23 cellular contexts compared by ENCODE assay signal in genomic region chr13:46348976-46349375, GRCh38. TPM values are rescaled to one million over a fixed set of nuclear protein-coding genes. Genes with fewer than 3 reads are reported as not detected.
DNase-seq lines count a peak whose midpoint lies in the region; ATAC-seq and TF ChIP-seq lines count a peak whose summit lies in the region.
"Had no signal": no experiment of that assay in that cellular context is flagged by ENCODE, and none has a peak within 500 bp of the region (broad histone marks: within the 10 kb centered on the region; RNA-seq: fewer than 3 reads in every experiment).

No MANE protein-coding gene starts in this region.

- H3K4me3 ChIP-seq in AG10803 (ENCODE audit: low read length): no peak overlapping the region
- H3K4me3 ChIP-seq in GM23248: no peak overlapping the region
- no peak overlapping the region for H3K4me3 ChIP-seq in dorsolateral prefrontal cortex
- no peak overlapping the region for H3K4me3 ChIP-seq in naive thymus-derived CD4-positive, alpha-beta T cell (ENCODE audit: low read length)
- H3K4me3 ChIP-seq: GM23338, SK-N-MC had no signal

- in situ Hi-C loops in GM23248 (cut with MboI) (no loop called here), ACHN (cut with HindIII; ENCODE audit: low pct_ligation_motif_present, low pct_unique_long_range_greater_than_20kb, low sequenced_read_pairs) (no loop called here)

- no peaks in the 10 kb centered on the region for H4K20me1 ChIP-seq in GM23248 (ENCODE audit: insufficient read depth)

- DNase-seq in AG10803 (ENCODE audit: low read depth) (peak; percentile 55), GM23248 (peak; percentile 64), amniotic epithelial cell (ENCODE audit: low read depth) (peak; percentile 73), memory B cell (ENCODE audit: low spot score in 2 of 2) (no peak), COR-L47 (lab: John Stamatoyannopoulos, UW) (no peak), ACHN (no peak), dorsolateral prefrontal cortex (no peak)
- DNase-seq in naive thymus-derived CD4-positive, alpha-beta T cell: no peak
- DNase-seq: C1 segment of cervical spinal cord; CD8-positive, alpha-beta memory T cell; DND-41; GF-D8; Karpas-422; NCI-H1048; NCI-H1436; NCI-H1930; NCI-H226; NCI-H526 treated with DMSO at 0.1 percent for 48 hours; Right ventricle myocardium superior had no signal

- no peaks in the 10 kb centered on the region for H3K4me1 ChIP-seq in GM23248 (ENCODE audit: insufficient read depth)
- H3K4me1 ChIP-seq in naive thymus-derived CD4-positive, alpha-beta T cell (ENCODE audit: control insufficient read depth in 2 of 2, insufficient read depth in 2 of 2, low read length in 2 of 2): no peaks in the 10 kb centered on the region

- H3F3A ChIP-seq in GM23248 (ENCODE audit: insufficient read depth): peaks cover 11% of the 10 kb centered on the region; the same call in 1 of the 2 replicates

- no peak overlapping the region for H3K9ac ChIP-seq in GM23248

- H3K27me3 ChIP-seq in GM23248 (replicated peaks; ENCODE audit: insufficient read depth): no peaks in the 10 kb centered on the region
- H3K27me3 ChIP-seq in dorsolateral prefrontal cortex: no peaks in the 10 kb centered on the region
- H3K27me3 ChIP-seq in naive thymus-derived CD4-positive, alpha-beta T cell (ENCODE audit: control insufficient read depth in 2 of 2, insufficient read depth in 2 of 2, low read length in 2 of 2): no peaks in the 10 kb centered on the region

- no peak for TF ChIP-seq CTCF in AG10803 (conservative IDR thresholded peaks at IDR 0.05; ENCODE audit: low read length)
- no peak for TF ChIP-seq CTCF in dorsolateral prefrontal cortex (IDR thresholded peaks at IDR 0.05 in 54 of 56, conservative IDR thresholded peaks at IDR 0.05 in 2 of 56; ENCODE audit: low read depth in 1 of 56, partially characterized antibody in 56 of 56)

- H3K36me3 ChIP-seq in GM23248 (ENCODE audit: low read depth): no peaks in the 10 kb centered on the region
- no peaks in the 10 kb centered on the region for H3K36me3 ChIP-seq in naive thymus-derived CD4-positive, alpha-beta T cell (ENCODE audit: control insufficient read depth in 2 of 3, insufficient read depth in 3 of 3, low read length in 3 of 3)

- no peak overlapping the region for H3K4me3 Mint-ChIP-seq in memory B cell
- no peak overlapping the region for H3K4me3 Mint-ChIP-seq in naive thymus-derived CD4-positive, alpha-beta T cell
- H3K4me3 Mint-ChIP-seq: CD8-positive, alpha-beta memory T cell; GM23338; IgD-negative memory B cell had no signal

- H3K9me3 Mint-ChIP-seq in memory B cell: no peaks in the 10 kb centered on the region
- peaks cover 0 to 20% (median 0%) of the 10 kb centered on the region in 11 donors for H3K9me3 Mint-ChIP-seq in naive thymus-derived CD4-positive, alpha-beta T cell
- H3K9me3 Mint-ChIP-seq: CD8-positive, alpha-beta memory T cell; GM23338; IgD-negative memory B cell had no signal

- peak overlapping the region; percentile 64 for H3K27ac Mint-ChIP-seq in memory B cell
- H3K27ac Mint-ChIP-seq in naive thymus-derived CD4-positive, alpha-beta T cell: no peak overlapping the region
- H3K27ac Mint-ChIP-seq: CD8-positive, alpha-beta memory T cell; GM23338; IgD-negative memory B cell had no signal

- no peaks in the 10 kb centered on the region for H3K9me3 ChIP-seq in GM23248 (ENCODE audit: low read depth)
- no peaks in the 10 kb centered on the region for H3K9me3 ChIP-seq in naive thymus-derived CD4-positive, alpha-beta T cell (ENCODE audit: control insufficient read depth in 2 of 3, low read length in 3 of 3)

- 100% methylated on average over 1 of the region's 1 CpG for WGBS in GM23248 (ENCODE audit: low coverage in 1 of 2, low lambda C conversion rate in 2 of 2, missing lambda C conversion rate in 2 of 2), 2 experiments

- no peak overlapping the region for H3K4me2 ChIP-seq in GM23248 (ENCODE audit: unreplicated experiment)
- H3K4me2 ChIP-seq: GM23338 had no signal

- POLR2A ChIA-PET in naive thymus-derived CD4-positive, alpha-beta T cell (lab: Charles Lee): no interaction called here

- no peak overlapping the region for H2AFZ ChIP-seq in GM23248
- H2AFZ ChIP-seq: GM23338 had no signal

- ATAC-seq in memory B cell (ENCODE audit: low read depth): no peak
- ATAC-seq in naive thymus-derived CD4-positive, alpha-beta T cell: no peak
- ATAC-seq: GM23338, HCT116 had no signal

- peaks cover 3% of the 10 kb centered on the region for H3K4me1 Mint-ChIP-seq in memory B cell
- H3K4me1 Mint-ChIP-seq in naive thymus-derived CD4-positive, alpha-beta T cell: no peaks in the 10 kb centered on the region
- H3K4me1 Mint-ChIP-seq: CD8-positive, alpha-beta memory T cell; GM23338 had no signal

- CTCF ChIA-PET in naive thymus-derived CD4-positive, alpha-beta T cell (lab: Charles Lee): no interaction called here

- H3K27me3 Mint-ChIP-seq in memory B cell: no peaks in the 10 kb centered on the region
- H3K27me3 Mint-ChIP-seq in naive thymus-derived CD4-positive, alpha-beta T cell: peaks cover 0 to 4% (median 0%) of the 10 kb centered on the region in 5 donors
- H3K27me3 Mint-ChIP-seq: IgD-negative memory B cell had no signal

- intact Hi-C loops in dorsolateral prefrontal cortex (cut with DNase I): no loop called here
- intact Hi-C loops in naive thymus-derived CD4-positive, alpha-beta T cell (cut with micrococcal nuclease): no loop called here

- H3K79me2 ChIP-seq in GM23248 (ENCODE audit: insufficient read depth): no peaks in the 10 kb centered on the region

- H3K27ac ChIP-seq in GM23248 (no peak overlapping the region), dorsolateral prefrontal cortex (no peak overlapping the region)
- H3K27ac ChIP-seq in naive thymus-derived CD4-positive, alpha-beta T cell (ENCODE audit: low read depth, low read length): no peak overlapping the region
- H3K27ac ChIP-seq: SK-N-MC had no signal

- peaks cover 43% of the 10 kb centered on the region for H3K36me3 Mint-ChIP-seq in memory B cell
- H3K36me3 Mint-ChIP-seq in naive thymus-derived CD4-positive, alpha-beta T cell: peaks cover 0 to 17% (median 0%) of the 10 kb centered on the region in 5 donors

- H3K9me2 ChIP-seq in GM23248 (ENCODE audit: insufficient read depth): no peaks in the 10 kb centered on the region

RNA-seq across cellular contexts. Expression of gene RUBCNL, which starts 38.1 kb away (rescaled TPM):
- 2.1 and 2.7 TPM in 2 replicates for total RNA-seq in GM23248 (2014; rRNA removed; shearing (Covaris generic))
- 1.1 and 1.3 TPM in 2 replicates for polyA plus RNA-seq in GM23248 (2016; fragmentation: Nextera tagmentation; extraction: Ambion mirVana)
- total RNA-seq in dorsolateral prefrontal cortex: 10 to 100 TPM in 25 of 120 experiments, 1 to 10 TPM in 95; 2.7 to 14.6 (median 7.8) TPM
- total RNA-seq in naive thymus-derived CD4-positive, alpha-beta T cell: 1 to 10 TPM in 2 of 5 experiments, under 1 TPM in 3; 0.24 to 5.5 (median 0.56) TPM
- under 1 TPM; 0.04 to 0.16 TPM for polyA plus RNA-seq in naive thymus-derived CD4-positive, alpha-beta T cell
- total RNA-seq: CD8-positive, alpha-beta memory T cell had no signal
- polyA plus RNA-seq: CD8-positive, alpha-beta memory T cell had no signal

Comparison
In these comparisons a context has a peak if more than half of its experiments do, and no peak if none do; other contexts are left out.
1. DNase-seq: peak in AG10803 (single experiment), GM23248 (single experiment) and amniotic epithelial cell (single experiment); none in memory B cell (0 of 2), COR-L47 (single experiment), ACHN (single experiment), dorsolateral prefrontal cortex (0 of 10) and naive thymus-derived CD4-positive, alpha-beta T cell (0 of 9).